ENCODE assay signal across 11 cellular contexts in the genomic region with DNA sequence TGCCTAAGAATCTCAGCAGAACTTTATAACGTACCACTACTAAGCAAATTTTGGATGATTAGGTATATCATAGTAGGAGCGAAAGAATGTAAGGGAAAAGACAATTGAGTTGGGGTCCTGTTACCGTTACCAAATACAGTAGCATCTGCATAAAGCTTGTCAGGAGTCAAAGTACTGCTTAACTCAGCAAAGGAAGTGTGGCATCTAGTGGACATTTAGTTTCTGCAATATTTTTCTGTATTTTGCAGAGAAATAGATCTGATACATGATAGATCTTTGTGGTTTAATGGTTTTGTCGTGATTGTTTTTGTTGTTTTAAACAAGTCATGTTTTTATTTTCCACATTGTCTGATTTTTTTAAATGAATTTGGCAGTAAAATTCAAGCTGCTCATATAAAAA.
DNase-seq lines count a peak whose midpoint lies in the region; TF ChIP-seq lines count a peak whose summit lies in the region.
"Had no signal": no experiment of that assay in that cellular context is flagged by ENCODE, and none has a peak within 500 bp of the region (broad histone marks: within the 10 kb centered on the region; RNA-seq: fewer than 3 reads in every experiment).

No MANE protein-coding gene starts in this region.

- no peak overlapping the region for H2AFZ ChIP-seq in MM.1S (ENCODE audit: low read length)

- H3K9me2 ChIP-seq in MM.1S (replicated peaks; ENCODE audit: insufficient read depth, low read length), result no peaks in the 10 kb centered on the region

- H3K4me1 ChIP-seq in MM.1S (ENCODE audit: low read length), result no peaks in the 10 kb centered on the region
- no peaks in the 10 kb centered on the region for H3K4me1 ChIP-seq in adipocyte (ENCODE audit: control insufficient read depth, insufficient read depth, low read length)
- H3K4me1 ChIP-seq in ascending aorta, result no peaks in the 10 kb centered on the region
- H3K4me1 ChIP-seq: spleen had no signal

- TF ChIP-seq CTCF in MM.1S (IDR thresholded peaks at IDR 0.05; ENCODE audit: low read length) (peak; percentile 35), ascending aorta (IDR thresholded peaks at IDR 0.05) (no peak)

- H3K9ac ChIP-seq in MM.1S (ENCODE audit: low read length) (no peak overlapping the region), adipocyte (ENCODE audit: low read length) (no peak overlapping the region)

- H3K4me3 ChIP-seq in MM.1S (ENCODE audit: low read length) (no peak overlapping the region), adipocyte (ENCODE audit: low read length) (no peak overlapping the region), ascending aorta (no peak overlapping the region)
- H3K4me3 ChIP-seq: spleen had no signal

- no peaks in the 10 kb centered on the region for H4K20me1 ChIP-seq in MM.1S (ENCODE audit: insufficient read depth, low read length)

- peak; percentile 2 for DNase-seq in ELR (ENCODE audit: low read depth)
- DNase-seq in MM.1S, result peak; percentile 33
- peak; percentile 18 for DNase-seq in adipocyte (ENCODE audit: low read depth)
- peak; percentile 1 for DNase-seq in midbrain (lab: John Stamatoyannopoulos, UW)
- DNase-seq in NCI-H1694 (lab: John Stamatoyannopoulos, UW), result no peak
- no peak for DNase-seq in KG1 (lab: John Stamatoyannopoulos, UW)
- no peak for DNase-seq in stimulated activated naive CD4-positive, alpha-beta T cell treated with Interleukin-2 at 50 U/mL for 16 hours (lab: John Stamatoyannopoulos, UW)
- DNase-seq in ascending aorta (ENCODE audit: low spot score in 2 of 2), result no peak
- DNase-seq: activated CD8-positive, alpha-beta memory T cell treated with anti-CD3 and anti-CD28 coated beads, Interleukin-2, amount 50 U/mL, for 4 hours; spleen; T-cell had no signal

- intact Hi-C loops in ascending aorta (cut with DNase I), result loop anchor here (10.0 kb wide), 1 partner anchor 332 kb away; no protein-coding TSS in a partner anchor

- H3K9me3 ChIP-seq in MM.1S (replicated peaks; ENCODE audit: insufficient read depth, low read length) (no peaks in the 10 kb centered on the region), adipocyte (ENCODE audit: control insufficient read depth, low read length) (no peaks in the 10 kb centered on the region), ascending aorta (no peaks in the 10 kb centered on the region)
- H3K9me3 ChIP-seq: spleen had no signal

- H3K36me3 ChIP-seq in MM.1S (replicated peaks; ENCODE audit: insufficient read depth, low read length), result no peaks in the 10 kb centered on the region
- no peaks in the 10 kb centered on the region for H3K36me3 ChIP-seq in adipocyte (ENCODE audit: control insufficient read depth, insufficient read depth, low read length, severe bottlenecking)
- H3K36me3 ChIP-seq in ascending aorta, result no peaks in the 10 kb centered on the region
- H3K36me3 ChIP-seq: spleen had no signal

- H3K27me3 ChIP-seq in MM.1S (replicated peaks; ENCODE audit: insufficient read depth, low read length) (no peaks in the 10 kb centered on the region), adipocyte (replicated peaks; ENCODE audit: control insufficient read depth, insufficient read depth, low read length) (no peaks in the 10 kb centered on the region), ascending aorta (no peaks in the 10 kb centered on the region)

- no peaks in the 10 kb centered on the region for H3F3A ChIP-seq in MM.1S (ENCODE audit: insufficient read depth, low read length)

- H3K79me2 ChIP-seq in MM.1S (ENCODE audit: low read length), result no peaks in the 10 kb centered on the region

- H3K4me2 ChIP-seq in MM.1S (ENCODE audit: low read depth, low read length), result no peak overlapping the region

- H3K27ac ChIP-seq in MM.1S (ENCODE audit: low read length) (no peak overlapping the region), ascending aorta (no peak overlapping the region)
- H3K27ac ChIP-seq: spleen had no signal

Comparison
In these comparisons a context has a peak if more than half of its experiments do, and no peak if none do; other contexts are left out.
1. DNase-seq: peak in ELR (single experiment), MM.1S (single experiment), adipocyte (single experiment) and midbrain (single experiment); none in NCI-H1694 (single experiment), KG1 (single experiment), stimulated activated naive CD4-positive, alpha-beta T cell treated with Interleukin-2 at 50 U/mL for 16 hours (single experiment) and ascending aorta (0 of 2).